Comparison of ENCODE assay signal across 1 cellular context in the genomic region with DNA sequence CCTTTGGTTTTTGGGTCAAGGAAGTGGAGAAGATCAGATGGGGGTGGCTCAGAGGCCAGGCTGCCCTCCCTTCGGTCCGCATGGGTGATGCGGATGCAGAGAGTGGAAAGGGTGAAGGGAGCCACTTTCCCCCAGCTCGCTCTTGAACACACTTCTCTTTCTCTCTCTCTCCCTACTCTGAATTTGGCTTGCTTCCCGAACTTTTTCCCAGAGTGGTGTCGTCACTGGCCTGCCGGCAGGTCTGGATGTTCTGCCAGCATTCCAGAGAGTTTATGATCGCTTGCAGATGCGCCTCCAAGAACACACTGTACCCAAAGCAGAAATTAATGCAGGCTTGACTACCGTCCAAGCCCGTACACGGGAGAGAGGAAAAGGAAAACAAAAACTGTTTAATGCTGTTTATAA.
A peak's percentile ranks its signal among the peaks of the same experiment; 100 is the strongest.
TF ChIP-seq lines count a peak whose summit lies in the region.

No MANE protein-coding gene starts in this region.

TF ChIP-seq in HEK293, 187 proteins besides CTCF, POLR2A, EP300 and RAD21 (continued from another document and continues in another):
- TF ChIP-seq ZNF555 (tag by site-specific recombination; conservative IDR thresholded peaks at IDR 0.05): no peak
- no peak for TF ChIP-seq ZNF530 (tag by site-specific recombination; IDR thresholded peaks at IDR 0.05; ENCODE audit: low read depth)
- TF ChIP-seq, protein P1, sequence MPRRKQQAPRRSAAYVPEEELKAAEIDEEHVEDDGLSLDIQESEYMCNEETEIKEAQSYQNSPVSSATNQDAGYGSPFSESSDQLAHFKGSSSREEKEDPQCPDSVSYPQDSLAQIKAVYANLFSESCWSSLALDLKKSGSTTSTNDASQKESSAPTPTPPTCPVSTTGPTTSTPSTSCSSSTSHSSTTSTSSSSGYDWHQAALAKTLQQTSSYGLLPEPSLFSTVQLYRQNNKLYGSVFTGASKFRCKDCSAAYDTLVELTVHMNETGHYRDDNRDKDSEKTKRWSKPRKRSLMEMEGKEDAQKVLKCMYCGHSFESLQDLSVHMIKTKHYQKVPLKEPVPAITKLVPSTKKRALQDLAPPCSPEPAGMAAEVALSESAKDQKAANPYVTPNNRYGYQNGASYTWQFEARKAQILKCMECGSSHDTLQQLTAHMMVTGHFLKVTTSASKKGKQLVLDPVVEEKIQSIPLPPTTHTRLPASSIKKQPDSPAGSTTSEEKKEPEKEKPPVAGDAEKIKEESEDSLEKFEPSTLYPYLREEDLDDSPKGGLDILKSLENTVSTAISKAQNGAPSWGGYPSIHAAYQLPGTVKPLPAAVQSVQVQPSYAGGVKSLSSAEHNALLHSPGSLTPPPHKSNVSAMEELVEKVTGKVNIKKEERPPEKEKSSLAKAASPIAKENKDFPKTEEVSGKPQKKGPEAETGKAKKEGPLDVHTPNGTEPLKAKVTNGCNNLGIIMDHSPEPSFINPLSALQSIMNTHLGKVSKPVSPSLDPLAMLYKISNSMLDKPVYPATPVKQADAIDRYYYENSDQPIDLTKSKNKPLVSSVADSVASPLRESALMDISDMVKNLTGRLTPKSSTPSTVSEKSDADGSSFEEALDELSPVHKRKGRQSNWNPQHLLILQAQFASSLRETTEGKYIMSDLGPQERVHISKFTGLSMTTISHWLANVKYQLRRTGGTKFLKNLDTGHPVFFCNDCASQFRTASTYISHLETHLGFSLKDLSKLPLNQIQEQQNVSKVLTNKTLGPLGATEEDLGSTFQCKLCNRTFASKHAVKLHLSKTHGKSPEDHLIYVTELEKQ (tag by site-specific recombination; IDR thresholded peaks at IDR 0.05; ENCODE audit: borderline replicate concordance): peak; percentile 66; the same call in 1 of the 2 replicates
- no peak for TF ChIP-seq ZNF211 (tag by site-specific recombination; IDR thresholded peaks at IDR 0.05; ENCODE audit: low read depth)
- TF ChIP-seq, protein P2, sequence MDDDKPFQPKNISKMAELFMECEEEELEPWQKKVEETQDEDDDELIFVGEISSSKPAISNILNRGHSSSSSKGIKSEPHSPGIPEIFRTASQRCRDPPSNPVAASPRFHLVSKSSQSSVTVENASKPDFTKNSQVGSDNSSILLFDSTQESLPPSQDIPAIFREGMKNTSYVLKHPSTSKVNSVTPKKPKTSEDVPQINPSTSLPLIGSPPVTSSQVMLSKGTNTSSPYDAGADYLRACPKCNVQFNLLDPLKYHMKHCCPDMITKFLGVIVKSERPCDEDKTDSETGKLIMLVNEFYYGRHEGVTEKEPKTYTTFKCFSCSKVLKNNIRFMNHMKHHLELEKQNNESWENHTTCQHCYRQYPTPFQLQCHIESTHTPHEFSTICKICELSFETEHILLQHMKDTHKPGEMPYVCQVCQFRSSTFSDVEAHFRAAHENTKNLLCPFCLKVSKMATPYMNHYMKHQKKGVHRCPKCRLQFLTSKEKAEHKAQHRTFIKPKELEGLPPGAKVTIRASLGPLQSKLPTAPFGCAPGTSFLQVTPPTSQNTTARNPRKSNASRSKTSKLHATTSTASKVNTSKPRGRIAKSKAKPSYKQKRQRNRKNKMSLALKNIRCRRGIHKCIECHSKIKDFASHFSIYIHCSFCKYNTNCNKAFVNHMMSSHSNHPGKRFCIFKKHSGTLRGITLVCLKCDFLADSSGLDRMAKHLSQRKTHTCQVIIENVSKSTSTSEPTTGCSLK (tag by site-specific recombination; IDR thresholded peaks at IDR 0.05): no peak
- no peak for TF ChIP-seq KLF7 (tag by site-specific recombination; IDR thresholded peaks at IDR 0.05; ENCODE audit: borderline replicate concordance)
- no peak for TF ChIP-seq ZNF140 (tag by site-specific recombination; IDR thresholded peaks at IDR 0.05)
- TF ChIP-seq YY1 (tag by site-specific recombination; IDR thresholded peaks at IDR 0.05): no peak
- TF ChIP-seq ZNF473 (tag by site-specific recombination; IDR thresholded peaks at IDR 0.05): no peak
- no peak for TF ChIP-seq KLF1 (tag by site-specific recombination; IDR thresholded peaks at IDR 0.05)
- TF ChIP-seq, protein P3, sequence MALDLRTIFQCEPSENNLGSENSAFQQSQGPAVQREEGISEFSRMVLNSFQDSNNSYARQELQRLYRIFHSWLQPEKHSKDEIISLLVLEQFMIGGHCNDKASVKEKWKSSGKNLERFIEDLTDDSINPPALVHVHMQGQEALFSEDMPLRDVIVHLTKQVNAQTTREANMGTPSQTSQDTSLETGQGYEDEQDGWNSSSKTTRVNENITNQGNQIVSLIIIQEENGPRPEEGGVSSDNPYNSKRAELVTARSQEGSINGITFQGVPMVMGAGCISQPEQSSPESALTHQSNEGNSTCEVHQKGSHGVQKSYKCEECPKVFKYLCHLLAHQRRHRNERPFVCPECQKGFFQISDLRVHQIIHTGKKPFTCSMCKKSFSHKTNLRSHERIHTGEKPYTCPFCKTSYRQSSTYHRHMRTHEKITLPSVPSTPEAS (tag by site-specific recombination; IDR thresholded peaks at IDR 0.05): no peak
- TF ChIP-seq, protein P4, sequence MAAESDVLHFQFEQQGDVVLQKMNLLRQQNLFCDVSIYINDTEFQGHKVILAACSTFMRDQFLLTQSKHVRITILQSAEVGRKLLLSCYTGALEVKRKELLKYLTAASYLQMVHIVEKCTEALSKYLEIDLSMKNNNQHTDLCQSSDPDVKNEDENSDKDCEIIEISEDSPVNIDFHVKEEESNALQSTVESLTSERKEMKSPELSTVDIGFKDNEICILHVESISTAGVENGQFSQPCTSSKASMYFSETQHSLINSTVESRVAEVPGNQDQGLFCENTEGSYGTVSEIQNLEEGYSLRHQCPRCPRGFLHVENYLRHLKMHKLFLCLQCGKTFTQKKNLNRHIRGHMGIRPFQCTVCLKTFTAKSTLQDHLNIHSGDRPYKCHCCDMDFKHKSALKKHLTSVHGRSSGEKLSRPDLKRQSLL (tag by site-specific recombination; IDR thresholded peaks at IDR 0.05): no peak
- TF ChIP-seq, protein P5, sequence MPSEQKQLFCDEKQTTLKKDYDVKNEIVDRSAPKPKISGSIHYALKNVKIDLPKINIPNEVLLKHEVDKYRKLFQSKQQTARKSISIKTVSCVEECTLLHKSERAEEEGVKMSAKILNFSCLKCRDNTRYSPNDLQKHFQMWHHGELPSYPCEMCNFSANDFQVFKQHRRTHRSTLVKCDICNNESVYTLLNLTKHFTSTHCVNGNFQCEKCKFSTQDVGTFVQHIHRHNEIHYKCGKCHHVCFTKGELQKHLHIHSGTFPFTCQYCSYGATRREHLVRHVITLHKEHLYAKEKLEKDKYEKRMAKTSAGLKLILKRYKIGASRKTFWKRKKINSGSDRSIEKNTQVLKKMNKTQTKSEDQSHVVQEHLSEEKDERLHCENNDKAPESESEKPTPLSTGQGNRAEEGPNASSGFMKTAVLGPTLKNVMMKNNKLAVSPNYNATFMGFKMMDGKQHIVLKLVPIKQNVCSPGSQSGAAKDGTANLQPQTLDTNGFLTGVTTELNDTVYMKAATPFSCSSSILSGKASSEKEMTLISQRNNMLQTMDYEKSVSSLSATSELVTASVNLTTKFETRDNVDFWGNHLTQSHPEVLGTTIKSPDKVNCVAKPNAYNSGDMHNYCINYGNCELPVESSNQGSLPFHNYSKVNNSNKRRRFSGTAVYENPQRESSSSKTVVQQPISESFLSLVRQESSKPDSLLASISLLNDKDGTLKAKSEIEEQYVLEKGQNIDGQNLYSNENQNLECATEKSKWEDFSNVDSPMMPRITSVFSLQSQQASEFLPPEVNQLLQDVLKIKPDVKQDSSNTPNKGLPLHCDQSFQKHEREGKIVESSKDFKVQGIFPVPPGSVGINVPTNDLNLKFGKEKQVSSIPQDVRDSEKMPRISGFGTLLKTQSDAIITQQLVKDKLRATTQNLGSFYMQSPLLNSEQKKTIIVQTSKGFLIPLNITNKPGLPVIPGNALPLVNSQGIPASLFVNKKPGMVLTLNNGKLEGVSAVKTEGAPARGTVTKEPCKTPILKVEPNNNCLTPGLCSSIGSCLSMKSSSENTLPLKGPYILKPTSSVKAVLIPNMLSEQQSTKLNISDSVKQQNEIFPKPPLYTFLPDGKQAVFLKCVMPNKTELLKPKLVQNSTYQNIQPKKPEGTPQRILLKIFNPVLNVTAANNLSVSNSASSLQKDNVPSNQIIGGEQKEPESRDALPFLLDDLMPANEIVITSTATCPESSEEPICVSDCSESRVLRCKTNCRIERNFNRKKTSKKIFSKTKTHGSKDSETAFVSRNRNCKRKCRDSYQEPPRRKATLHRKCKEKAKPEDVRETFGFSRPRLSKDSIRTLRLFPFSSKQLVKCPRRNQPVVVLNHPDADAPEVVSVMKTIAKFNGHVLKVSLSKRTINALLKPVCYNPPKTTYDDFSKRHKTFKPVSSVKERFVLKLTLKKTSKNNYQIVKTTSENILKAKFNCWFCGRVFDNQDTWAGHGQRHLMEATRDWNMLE (tag by site-specific recombination; conservative IDR thresholded peaks at IDR 0.05; ENCODE audit: low read depth): no peak
- TF ChIP-seq ZNF133 (tag by site-specific recombination; IDR thresholded peaks at IDR 0.05): 0 out of 2 replicates have a peak, but pooled peaks have one; percentile 43
- no peak for TF ChIP-seq SCRT1 (tag by site-specific recombination; IDR thresholded peaks at IDR 0.05; ENCODE audit: borderline replicate concordance)
- no peak for TF ChIP-seq ZBTB1 (tag by site-specific recombination; IDR thresholded peaks at IDR 0.05)
- TF ChIP-seq KLF8 (tag by site-specific recombination; IDR thresholded peaks at IDR 0.05): peak; percentile 53
- no peak for TF ChIP-seq ZNF792 (tag by site-specific recombination; IDR thresholded peaks at IDR 0.05)
- no peak for TF ChIP-seq ZNF560 (tag by site-specific recombination; IDR thresholded peaks at IDR 0.05; ENCODE audit: borderline replicate concordance)
- TF ChIP-seq, protein P6, sequence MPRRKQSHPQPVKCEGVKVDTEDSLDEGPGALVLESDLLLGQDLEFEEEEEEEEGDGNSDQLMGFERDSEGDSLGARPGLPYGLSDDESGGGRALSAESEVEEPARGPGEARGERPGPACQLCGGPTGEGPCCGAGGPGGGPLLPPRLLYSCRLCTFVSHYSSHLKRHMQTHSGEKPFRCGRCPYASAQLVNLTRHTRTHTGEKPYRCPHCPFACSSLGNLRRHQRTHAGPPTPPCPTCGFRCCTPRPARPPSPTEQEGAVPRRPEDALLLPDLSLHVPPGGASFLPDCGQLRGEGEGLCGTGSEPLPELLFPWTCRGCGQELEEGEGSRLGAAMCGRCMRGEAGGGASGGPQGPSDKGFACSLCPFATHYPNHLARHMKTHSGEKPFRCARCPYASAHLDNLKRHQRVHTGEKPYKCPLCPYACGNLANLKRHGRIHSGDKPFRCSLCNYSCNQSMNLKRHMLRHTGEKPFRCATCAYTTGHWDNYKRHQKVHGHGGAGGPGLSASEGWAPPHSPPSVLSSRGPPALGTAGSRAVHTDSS (tag by site-specific recombination; IDR thresholded peaks at IDR 0.05): no peak
- peak; percentile 61; the same call in 1 of the 2 replicates for TF ChIP-seq ZNF561 (tag by site-specific recombination; IDR thresholded peaks at IDR 0.05; ENCODE audit: borderline replicate concordance)
- TF ChIP-seq, protein P7, sequence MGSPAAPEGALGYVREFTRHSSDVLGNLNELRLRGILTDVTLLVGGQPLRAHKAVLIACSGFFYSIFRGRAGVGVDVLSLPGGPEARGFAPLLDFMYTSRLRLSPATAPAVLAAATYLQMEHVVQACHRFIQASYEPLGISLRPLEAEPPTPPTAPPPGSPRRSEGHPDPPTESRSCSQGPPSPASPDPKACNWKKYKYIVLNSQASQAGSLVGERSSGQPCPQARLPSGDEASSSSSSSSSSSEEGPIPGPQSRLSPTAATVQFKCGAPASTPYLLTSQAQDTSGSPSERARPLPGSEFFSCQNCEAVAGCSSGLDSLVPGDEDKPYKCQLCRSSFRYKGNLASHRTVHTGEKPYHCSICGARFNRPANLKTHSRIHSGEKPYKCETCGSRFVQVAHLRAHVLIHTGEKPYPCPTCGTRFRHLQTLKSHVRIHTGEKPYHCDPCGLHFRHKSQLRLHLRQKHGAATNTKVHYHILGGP (tag by site-specific recombination; IDR thresholded peaks at IDR 0.05): no peak
- TF ChIP-seq ZNF248 (tag by site-specific recombination; IDR thresholded peaks at IDR 0.05): no peak
- no peak for TF ChIP-seq ZNF768 (tag by site-specific recombination; IDR thresholded peaks at IDR 0.05)
- TF ChIP-seq, protein P8, sequence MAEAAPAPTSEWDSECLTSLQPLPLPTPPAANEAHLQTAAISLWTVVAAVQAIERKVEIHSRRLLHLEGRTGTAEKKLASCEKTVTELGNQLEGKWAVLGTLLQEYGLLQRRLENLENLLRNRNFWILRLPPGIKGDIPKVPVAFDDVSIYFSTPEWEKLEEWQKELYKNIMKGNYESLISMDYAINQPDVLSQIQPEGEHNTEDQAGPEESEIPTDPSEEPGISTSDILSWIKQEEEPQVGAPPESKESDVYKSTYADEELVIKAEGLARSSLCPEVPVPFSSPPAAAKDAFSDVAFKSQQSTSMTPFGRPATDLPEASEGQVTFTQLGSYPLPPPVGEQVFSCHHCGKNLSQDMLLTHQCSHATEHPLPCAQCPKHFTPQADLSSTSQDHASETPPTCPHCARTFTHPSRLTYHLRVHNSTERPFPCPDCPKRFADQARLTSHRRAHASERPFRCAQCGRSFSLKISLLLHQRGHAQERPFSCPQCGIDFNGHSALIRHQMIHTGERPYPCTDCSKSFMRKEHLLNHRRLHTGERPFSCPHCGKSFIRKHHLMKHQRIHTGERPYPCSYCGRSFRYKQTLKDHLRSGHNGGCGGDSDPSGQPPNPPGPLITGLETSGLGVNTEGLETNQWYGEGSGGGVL (tag by site-specific recombination; IDR thresholded peaks at IDR 0.05): peak; percentile 64
- no peak for TF ChIP-seq ZNF621 (tag by site-specific recombination; IDR thresholded peaks at IDR 0.05)
- TF ChIP-seq ZNF548 (tag by site-specific recombination; IDR thresholded peaks at IDR 0.05): no peak
- TF ChIP-seq ZNF510 (tag by site-specific recombination; IDR thresholded peaks at IDR 0.05; ENCODE audit: insufficient replicate concordance): no peak
- no peak for TF ChIP-seq ZFHX2 (tag by site-specific recombination; conservative IDR thresholded peaks at IDR 0.05)
- TF ChIP-seq PRDM1 (tag by site-specific recombination; IDR thresholded peaks at IDR 0.05): peak; percentile 94
- TF ChIP-seq EGR2 (tag by site-specific recombination; IDR thresholded peaks at IDR 0.05; ENCODE audit: low read depth): no peak
- 0 out of 2 replicates have a peak, but pooled peaks have one; percentile 37 for TF ChIP-seq ZNF843 (tag by site-specific recombination; IDR thresholded peaks at IDR 0.05)
- TF ChIP-seq ZBTB7A (tag by site-specific recombination; IDR thresholded peaks at IDR 0.05; ENCODE audit: low read depth): no peak
- TF ChIP-seq ZNF571 (tag by site-specific recombination; IDR thresholded peaks at IDR 0.05): no peak
- TF ChIP-seq ZNF366 (tag by site-specific recombination; conservative IDR thresholded peaks at IDR 0.05): peak; percentile 87
- peak; percentile 63 for TF ChIP-seq KLF10 (tag by site-specific recombination; IDR thresholded peaks at IDR 0.05)
- TF ChIP-seq ZIC2 (tag by site-specific recombination; IDR thresholded peaks at IDR 0.05): no peak
- TF ChIP-seq ZNF292 (tag by site-specific recombination; IDR thresholded peaks at IDR 0.05; ENCODE audit: borderline replicate concordance, low read depth): no peak
- no peak for TF ChIP-seq ZNF335 (tag by site-specific recombination; conservative IDR thresholded peaks at IDR 0.05)
- TF ChIP-seq ZNF138 (tag by site-specific recombination; IDR thresholded peaks at IDR 0.05; ENCODE audit: borderline replicate concordance): no peak
- no peak for TF ChIP-seq HOXD13 (CRISPR knock-in tag; IDR thresholded peaks at IDR 0.05; ENCODE audit: borderline replicate concordance)
- TF ChIP-seq, protein P9, sequence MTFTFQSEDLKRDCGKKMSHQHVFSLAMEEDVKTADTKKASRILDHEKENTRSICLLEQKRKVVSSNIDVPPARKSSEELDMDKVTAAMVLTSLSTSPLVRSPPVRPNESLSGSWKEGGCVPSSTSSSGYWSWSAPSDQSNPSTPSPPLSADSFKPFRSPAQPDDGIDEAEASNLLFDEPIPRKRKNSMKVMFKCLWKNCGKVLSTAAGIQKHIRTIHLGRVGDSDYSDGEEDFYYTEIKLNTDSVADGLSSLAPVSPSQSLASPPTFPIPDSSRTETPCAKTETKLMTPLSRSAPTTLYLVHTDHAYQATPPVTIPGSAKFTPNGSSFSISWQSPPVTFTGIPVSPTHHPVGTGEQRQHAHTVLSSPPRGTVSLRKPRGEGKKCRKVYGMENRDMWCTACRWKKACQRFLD (tag by site-specific recombination; IDR thresholded peaks at IDR 0.05): no peak
